In genomic region chr5:181248277-181248676, GRCh38 we compare ENCODE assay signal across 9 cellular contexts. TPM values are rescaled to one million over a fixed set of nuclear protein-coding genes. Genes with fewer than 3 reads are reported as not detected.
DNase-seq lines count a peak whose midpoint lies in the region; ATAC-seq, FAIRE-seq and TF ChIP-seq lines count a peak whose summit lies in the region.
"Had no signal": no experiment of that assay in that cellular context is flagged by ENCODE, and none has a peak within 500 bp of the region (broad histone marks: within the 10 kb centered on the region; RNA-seq: fewer than 3 reads in every experiment).

No MANE protein-coding gene starts in this region.

- H3K9me3 ChIP-seq in left ventricle myocardium inferior (replicated peaks) = no peaks in the 10 kb centered on the region
- no peaks in the 10 kb centered on the region for H3K9me3 ChIP-seq in mammary epithelial cell (replicated peaks; ENCODE audit: insufficient read depth, low read length)
- no peaks in the 10 kb centered on the region for H3K9me3 ChIP-seq in mucosa of rectum (ENCODE audit: control insufficient read depth in 2 of 2, low read length in 2 of 2)

- no peak for TF ChIP-seq CTCF in left ventricle myocardium inferior (IDR thresholded peaks at IDR 0.05; ENCODE audit: borderline replicate concordance)
- TF ChIP-seq CTCF in mammary epithelial cell (conservative IDR thresholded peaks at IDR 0.05 in 1 of 2, IDR thresholded peaks at IDR 0.05 in 1 of 2; ENCODE audit: extremely low read depth in 1 of 2, insufficient read depth in 1 of 2, low read depth in 1 of 2, low read length in 2 of 2) = no peak

- H3K27ac ChIP-seq in left ventricle myocardium inferior (replicated peaks) = peak overlapping the region; percentile 99
- no peak overlapping the region for H3K27ac ChIP-seq in mammary epithelial cell (ENCODE audit: insufficient read depth, low read depth, low read length)
- no peak overlapping the region for H3K27ac ChIP-seq in mucosa of rectum (ENCODE audit: low read depth in 2 of 2, low read length in 2 of 2)

- no peaks in the 10 kb centered on the region for H4K20me1 ChIP-seq in mammary epithelial cell (ENCODE audit: insufficient read depth, low read length)

- H3K79me2 ChIP-seq in mammary epithelial cell (ENCODE audit: insufficient read depth, low read length) = peaks cover 88% of the 10 kb centered on the region

- intact Hi-C loops in left ventricle myocardium inferior (cut with micrococcal nuclease) (no loop called here), left ventricle myocardium superior (cut with micrococcal nuclease) (loop anchor here (10.0 kb wide), 1 partner anchor 63 kb away; no protein-coding TSS in a partner anchor), mammary epithelial cell (cut with micrococcal nuclease) (loop anchor here (10.0 kb wide), 1 partner anchor 453 kb away; no protein-coding TSS in a partner anchor)

- no peak for FAIRE-seq in frontal cortex (lab: Jason Lieb, UNC)
- no peak for FAIRE-seq in RCC 7860 (lab: Jason Lieb, UNC)

- no TSS peak for BruUV-seq in mammary epithelial cell (replicated peaks; lab: Mats Ljungman, UMichigan)

- in situ Hi-C loops in mammary epithelial cell (cut with MboI; ENCODE audit: low sequenced_read_pairs in 2 of 2) = no loop called here

- H3K36me3 ChIP-seq in left ventricle myocardium inferior (peaks cover 12% of the 10 kb centered on the region), mammary epithelial cell (ENCODE audit: insufficient read depth, low read length) (peaks cover 7% of the 10 kb centered on the region), mucosa of rectum (ENCODE audit: control insufficient read depth in 2 of 2, insufficient read depth in 2 of 2, low read length in 2 of 2) (peaks cover 4 to 6% of the 10 kb centered on the region in 2 donors)

- DNase-seq in left ventricle myocardium inferior (no peak), left ventricle myocardium superior (no peak), mammary epithelial cell (no peak), frontal cortex (ENCODE audit: low spot score in 2 of 2) (no peak), RCC 7860 (ENCODE audit: low spot score) (no peak)
- DNase-seq: activated CD8-positive, alpha-beta memory T cell treated with anti-CD3 and anti-CD28 coated beads, Interleukin-2, amount 50 U/mL, for 4 hours had no signal

- ATAC-seq in left ventricle myocardium superior (no peak), HG02970 (IDR thresholded peaks at IDR 0.05; ENCODE audit: low FRiP score, unreplicated experiment) (no peak), GM18858 (IDR thresholded peaks at IDR 0.05; ENCODE audit: unreplicated experiment) (no peak)

- 80% methylated on average over 4 of the region's 4 CpGs for WGBS in mammary epithelial cell (ENCODE audit: low coverage, missing lambda C conversion rate)

- dilution Hi-C loops in mammary epithelial cell (cut with HindIII; ENCODE audit: low sequenced_read_pairs) = no loop called here

- CTCF ChIA-PET in mammary epithelial cell (lab: Charles Lee; ENCODE audit: low non-redundant PET) = no interaction called here

- H3K9ac ChIP-seq in mammary epithelial cell (ENCODE audit: insufficient read depth, low read length) = peak overlapping the region; percentile 62
- peak overlapping the region in 1 of 2 donors; percentile 30 for H3K9ac ChIP-seq in mucosa of rectum (ENCODE audit: low read depth in 1 of 2, low read length in 2 of 2)

- peak overlapping the region; percentile 92 for H3K4me2 ChIP-seq in mammary epithelial cell (ENCODE audit: insufficient read depth, low read depth, low read length)

- H3K4me1 ChIP-seq in left ventricle myocardium inferior (peaks cover 96% of the 10 kb centered on the region), mammary epithelial cell (ENCODE audit: insufficient read depth, low read length) (peaks cover 36% of the 10 kb centered on the region), mucosa of rectum (ENCODE audit: control insufficient read depth in 2 of 2, insufficient read depth in 2 of 2, low read length in 2 of 2) (peaks cover 31 to 35% of the 10 kb centered on the region in 2 donors)

- H3K4me3 ChIP-seq in left ventricle myocardium inferior (peak overlapping the region; percentile 94), mammary epithelial cell (replicated peaks in 1 of 3; ENCODE audit: insufficient read depth in 1 of 3, low read depth in 2 of 3, low read length in 3 of 3) (peak overlapping the region; percentile 89 to 94 (median 92)), mucosa of rectum (ENCODE audit: low read length in 2 of 2) (peak overlapping the region; percentile 62 to 89)

- H3K27me3 ChIP-seq in left ventricle myocardium inferior (ENCODE audit: low read depth) (no peaks in the 10 kb centered on the region), mammary epithelial cell (ENCODE audit: insufficient read depth, low read length) (no peaks in the 10 kb centered on the region), mucosa of rectum (ENCODE audit: control insufficient read depth in 2 of 2, insufficient read depth in 2 of 2, low read length in 2 of 2) (no peaks in the 10 kb centered on the region)

- no peak overlapping the region for H2AFZ ChIP-seq in mammary epithelial cell (ENCODE audit: low read depth, low read length)

RNA-seq across cellular contexts. Expression of gene RACK1, which starts 4.6 kb away (rescaled TPM):
- total RNA-seq in left ventricle myocardium inferior (628 TPM), left ventricle myocardium superior (641 TPM), mammary epithelial cell (1,000 to 10,000 TPM; 2,031 to 4,986 TPM), frontal cortex (3,351 TPM)
- polyA plus RNA-seq in mammary epithelial cell = 4,579 TPM
- polyA minus RNA-seq in mammary epithelial cell = 7,221 TPM

RNA-seq across cellular contexts. Expression of gene TRIM52, which starts 12.7 kb away (rescaled TPM):
- total RNA-seq in left ventricle myocardium inferior = 8.5 TPM
- total RNA-seq in left ventricle myocardium superior = 10.0 TPM
- 1 to 10 TPM; 5.7 to 6.0 TPM for total RNA-seq in mammary epithelial cell
- 3.3 TPM for polyA plus RNA-seq in mammary epithelial cell
- not detected for polyA minus RNA-seq in mammary epithelial cell
- total RNA-seq in frontal cortex = 9.8 TPM

RNA-seq across cellular contexts. Expression of gene TRIM41, which starts 25.2 kb away (rescaled TPM):
- total RNA-seq in left ventricle myocardium inferior (26.4 TPM), left ventricle myocardium superior (23.7 TPM), mammary epithelial cell (10 to 100 TPM; 10.3 to 30.6 TPM), frontal cortex (12.2 TPM)
- 10.1 TPM for polyA plus RNA-seq in mammary epithelial cell
- 10.5 TPM for polyA minus RNA-seq in mammary epithelial cell

RNA-seq across cellular contexts. Expression of gene TRIM7, which starts 43.3 kb away (rescaled TPM):
- total RNA-seq in left ventricle myocardium inferior (6.4 TPM), left ventricle myocardium superior (20.0 TPM), mammary epithelial cell (10 to 100 TPM in 1 of 2 donors, 1 to 10 TPM in 1; 6.3 to 31.4 TPM), frontal cortex (2.0 TPM)
- polyA plus RNA-seq in mammary epithelial cell = 18.8 TPM
- polyA minus RNA-seq in mammary epithelial cell = 6.6 TPM
